8 cellular contexts compared by ENCODE assay signal in genomic region chr14:35808076-35808657, GRCh38. TPM values are rescaled to one million over a fixed set of nuclear protein-coding genes. Genes with fewer than 3 reads are reported as not detected.
A peak's percentile ranks its signal among the peaks of the same experiment; 100 is the strongest.
DNase-seq lines count a peak whose midpoint lies in the region; ATAC-seq lines count a peak whose summit lies in the region.

No MANE protein-coding gene starts in this region.

- H3K4me1 Mint-ChIP-seq in activated T-cell treated with anti-CD3 and anti-CD28 coated beads, Interleukin-2, amount 50 U/mL, for 4 hours (ENCODE audit: low read depth) = peaks cover 23% of the 10 kb centered on the region

- peaks cover 2% of the 10 kb centered on the region for H3K9me3 Mint-ChIP-seq in activated T-cell treated with anti-CD3 and anti-CD28 coated beads, Interleukin-2, amount 50 U/mL, for 4 hours

- peak overlapping the region; percentile 79 for H3K4me3 ChIP-seq in SK-N-MC
- H3K4me3 ChIP-seq in mucosa of stomach (ENCODE audit: low read length) = peak overlapping the region; percentile 58
- H3K4me3 ChIP-seq in urinary bladder (ENCODE audit: low read depth, low read length) = peak overlapping the region; percentile 61

- H3K36me3 Mint-ChIP-seq in activated T-cell treated with anti-CD3 and anti-CD28 coated beads, Interleukin-2, amount 50 U/mL, for 4 hours (ENCODE audit: insufficient read depth) = peaks cover 3% of the 10 kb centered on the region

- H3K9me3 ChIP-seq in SK-N-MC (ENCODE audit: low read depth, low read length) (0 out of 2 replicates have a peak, but pooled peaks cover 2% of the 10 kb centered on the region), mucosa of stomach (ENCODE audit: control insufficient read depth, low read length) (no peaks in the 10 kb centered on the region)

- H3K27ac ChIP-seq in SK-N-MC (no peak overlapping the region), urinary bladder (ENCODE audit: low read depth) (peak overlapping the region; percentile 68)

- ATAC-seq in activated T-cell treated with anti-CD3 and anti-CD28 coated beads, Interleukin-2, amount 50 U/mL, for 4 hours = no peak
- ATAC-seq in GM19351 (IDR thresholded peaks at IDR 0.05; ENCODE audit: unreplicated experiment) = no peak
- no peak for ATAC-seq in HG02981 (IDR thresholded peaks at IDR 0.05; ENCODE audit: unreplicated experiment)

- peak overlapping the region; percentile 99 for H3K4me3 Mint-ChIP-seq in activated T-cell treated with anti-CD3 and anti-CD28 coated beads, Interleukin-2, amount 50 U/mL, for 4 hours

- H3K9ac ChIP-seq in SK-N-MC (ENCODE audit: insufficient read length) = peak overlapping the region; percentile 83
- H3K9ac ChIP-seq in mucosa of stomach (ENCODE audit: low read length) = peak overlapping the region; percentile 87

- H3K27me3 ChIP-seq in mucosa of stomach (ENCODE audit: control insufficient read depth, insufficient read depth, low read length) = no peaks in the 10 kb centered on the region

- no peaks in the 10 kb centered on the region for H3K27me3 Mint-ChIP-seq in activated T-cell treated with anti-CD3 and anti-CD28 coated beads, Interleukin-2, amount 50 U/mL, for 4 hours (ENCODE audit: low read depth)

- 2% methylated on average over 14 of the region's 14 CpGs for WGBS in urinary bladder

- no peak for DNase-seq in activated T-cell treated with anti-CD3 and anti-CD28 coated beads, Interleukin-2, amount 50 U/mL, for 4 hours
- DNase-seq in activated T-cell treated with anti-CD3 and anti-CD28 coated beads for 4 hours (no peak), SK-N-MC (ENCODE audit: low read depth, low spot score) (no peak)
- DNase-seq in effector CD4-positive, alpha-beta T cell = peak; percentile 9

- H3K36me3 ChIP-seq in SK-N-MC (ENCODE audit: insufficient read depth, low read length) (no peaks in the 10 kb centered on the region), mucosa of stomach (ENCODE audit: control insufficient read depth, insufficient read depth, low read length) (no peaks in the 10 kb centered on the region), urinary bladder (ENCODE audit: insufficient read depth) (no peaks in the 10 kb centered on the region)

- H3K4me1 ChIP-seq in mucosa of stomach (ENCODE audit: control insufficient read depth, insufficient read depth, low read length) (peaks cover 4% of the 10 kb centered on the region), urinary bladder (ENCODE audit: insufficient read depth) (no peaks in the 10 kb centered on the region)

RNA-seq across cellular contexts. Expression of gene RALGAPA1, which starts 0.9 kb away (rescaled TPM):
- total RNA-seq in activated T-cell treated with anti-CD3 and anti-CD28 coated beads, Interleukin-2, amount 50 U/mL, for 4 hours = 10 to 100 TPM; 37.3 to 44.2 (median 41.9) TPM
- total RNA-seq in urinary bladder = 209 TPM
- polyA plus RNA-seq in urinary bladder = 17.4 TPM

RNA-seq across cellular contexts. Expression of gene BRMS1L, which starts 18.0 kb away (rescaled TPM):
- 1 to 10 TPM; 7.1 to 7.6 (median 7.3) TPM for total RNA-seq in activated T-cell treated with anti-CD3 and anti-CD28 coated beads, Interleukin-2, amount 50 U/mL, for 4 hours
- 19.1 TPM for total RNA-seq in urinary bladder
- 12.1 TPM for polyA plus RNA-seq in urinary bladder
